19 cellular contexts compared by ENCODE assay signal in the genomic region with DNA sequence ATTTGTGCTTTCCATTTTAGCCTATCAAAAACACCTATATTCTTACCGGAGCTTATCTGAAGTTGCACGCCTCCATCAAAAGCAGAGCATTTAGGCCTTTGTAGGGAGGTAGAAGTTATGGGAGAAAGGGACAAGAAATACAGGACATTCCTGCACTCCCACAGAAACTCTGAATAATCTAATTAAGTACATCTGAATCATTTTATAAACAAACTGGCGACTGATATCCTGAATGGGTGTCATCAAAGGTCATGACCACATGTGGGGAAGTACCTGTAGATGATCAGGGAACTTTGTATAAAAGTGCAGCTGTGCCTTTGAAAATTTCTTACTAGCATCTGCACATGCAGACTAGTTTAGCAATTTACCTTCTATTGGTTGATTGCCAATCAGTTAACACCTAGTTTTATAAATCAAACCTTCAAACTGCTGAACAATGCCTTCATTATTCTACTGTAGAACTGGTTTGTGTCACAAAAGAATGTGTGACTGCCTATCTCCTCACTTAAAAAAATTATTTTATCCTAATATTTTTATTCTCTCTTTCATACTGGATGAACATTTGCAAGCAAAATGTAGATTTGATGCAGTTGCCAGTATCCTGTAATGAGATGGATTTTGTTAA. TPM values are rescaled to one million over a fixed set of nuclear protein-coding genes. Genes with fewer than 3 reads are reported as not detected.
DNase-seq lines count a peak whose midpoint lies in the region; ATAC-seq, FAIRE-seq and TF ChIP-seq lines count a peak whose summit lies in the region.
"Had no signal": no experiment of that assay in that cellular context is flagged by ENCODE, and none has a peak within 500 bp of the region (broad histone marks: within the 10 kb centered on the region; RNA-seq: fewer than 3 reads in every experiment).

No MANE protein-coding gene starts in this region.

- TF ChIP-seq RAD21 in HCT116 (IDR thresholded peaks at IDR 0.05; ENCODE audit: low read depth) = no peak

- H3K27me3 Mint-ChIP-seq in CD4-positive, alpha-beta memory T cell = peaks cover 0 to 4% of the 10 kb centered on the region in 2 donors

- TF ChIP-seq POLR2A in HCT116 (IDR thresholded peaks at IDR 0.05; ENCODE audit: borderline replicate concordance, extremely low read depth, insufficient read depth, insufficient read length) = no peak

- H3K4me1 Mint-ChIP-seq in CD4-positive, alpha-beta memory T cell = no peaks in the 10 kb centered on the region
- H3K4me1 Mint-ChIP-seq: central memory CD8-positive, alpha-beta T cell had no signal

- POLR2A ChIA-PET in HCT116 (lab: Charles Lee) = no interaction called here
- POLR2A ChIA-PET in CD4-positive, alpha-beta memory T cell (lab: Charles Lee; ENCODE audit: partially characterized antibody) = no interaction called here

- H3K4me1 ChIP-seq in HCT116 (ENCODE audit: control insufficient read depth in 1 of 2, insufficient read depth in 2 of 2, low read length in 2 of 2) (peaks cover 20 to 23% of the 10 kb centered on the region in 2 experiments), small intestine (ENCODE audit: control insufficient read depth in 2 of 2, insufficient read depth in 1 of 2, low read depth in 1 of 2, low read length in 1 of 2) (peaks cover 0 to 4% of the 10 kb centered on the region in 2 donors)
- no peaks in the 10 kb centered on the region for H3K4me1 ChIP-seq in CD4-positive, alpha-beta memory T cell (ENCODE audit: insufficient read depth, low read length)
- H3K4me1 ChIP-seq: BE2C, right lobe of liver had no signal

- H4K20me1 ChIP-seq in HCT116 (ENCODE audit: insufficient read depth) = no peaks in the 10 kb centered on the region

- peak; percentile 33 for FAIRE-seq in small intestine (lab: Jason Lieb, UNC)

- H3K27ac ChIP-seq in HCT116 (ENCODE audit: low read depth, low read length) (no peak overlapping the region), small intestine (ENCODE audit: low read depth in 1 of 2, low read length in 1 of 2) (no peak overlapping the region)
- H3K27ac ChIP-seq in CD4-positive, alpha-beta memory T cell (ENCODE audit: low read depth, low read length) = no peak overlapping the region
- H3K27ac ChIP-seq: right lobe of liver had no signal

- no peak overlapping the region for H3K4me3 ChIP-seq in HCT116 (replicated peaks in 1 of 2; ENCODE audit: low read depth in 1 of 2, low read length in 2 of 2)
- no peak overlapping the region for H3K4me3 ChIP-seq in small intestine (ENCODE audit: low read depth in 1 of 2, low read length in 2 of 2)
- H3K4me3 ChIP-seq in CD4-positive, alpha-beta memory T cell (ENCODE audit: low read length in 2 of 2) = no peak overlapping the region
- H3K4me3 ChIP-seq: right lobe of liver had no signal

- no peak overlapping the region for H3K27ac Mint-ChIP-seq in CD4-positive, alpha-beta memory T cell
- H3K27ac Mint-ChIP-seq: effector memory CD8-positive, alpha-beta T cell had no signal

- WGBS in small intestine, 3 donors = 13 to 47% (median 23%) methylated on average over 3 of the region's 3 CpGs

- RAD21 ChIA-PET in HCT116 (lab: Charles Lee; ENCODE audit: low non-redundant PET in 1 of 2, low total read pairs in 2 of 2, uncharacterized antibody in 2 of 2, unreplicated experiment in 2 of 2) = no interaction called here

- H3K9me3 ChIP-seq in HCT116 (ENCODE audit: control insufficient read depth in 1 of 2, insufficient read depth in 1 of 2, low read depth in 1 of 2, low read length in 2 of 2) = no peaks in the 10 kb centered on the region
- H3K9me3 ChIP-seq in small intestine (ENCODE audit: control insufficient read depth, low read depth) = no peaks in the 10 kb centered on the region
- H3K9me3 ChIP-seq in CD4-positive, alpha-beta memory T cell (ENCODE audit: control insufficient read depth in 1 of 2, low read length in 2 of 2) = no peaks in the 10 kb centered on the region
- H3K9me3 ChIP-seq: BE2C, right lobe of liver had no signal

- peaks cover 0 to 2% (median 0%) of the 10 kb centered on the region in 8 donors for H3K9me3 Mint-ChIP-seq in CD4-positive, alpha-beta memory T cell
- H3K9me3 Mint-ChIP-seq: central memory CD8-positive, alpha-beta T cell; effector memory CD8-positive, alpha-beta T cell had no signal

- peak; percentile 73 for DNase-seq in HCT116 (ENCODE audit: low read depth, low spot score)
- peak; percentile 7 for DNase-seq in RPMI7951 (ENCODE audit: low read depth)
- peak; percentile 53 for DNase-seq in small intestine
- DNase-seq in CD4-positive, alpha-beta memory T cell = no peak
- no peak for DNase-seq in DMS 273 treated with DMSO at 0.1 percent for 48 hours (lab: John Stamatoyannopoulos, UW)
- DNase-seq: activated CD4-positive, CD25-positive, alpha-beta regulatory T cell; BE2C; effector memory CD8-positive, alpha-beta T cell; Kasumi-1; NCI-H146; NCI-H345; right lobe of liver; SHP77 treated with DMSO at 0.1 percent for 48 hours; substantia nigra had no signal

- H3K36me3 Mint-ChIP-seq in CD4-positive, alpha-beta memory T cell = no peaks in the 10 kb centered on the region

- H3K4me2 ChIP-seq in HCT116 (ENCODE audit: low read length) = peak overlapping the region; percentile 39

- H3K36me3 ChIP-seq in HCT116 (ENCODE audit: control insufficient read depth in 1 of 2, insufficient read depth in 2 of 2, low read length in 2 of 2) (no peaks in the 10 kb centered on the region), small intestine (ENCODE audit: control insufficient read depth in 2 of 2, insufficient read depth in 2 of 2, low read length in 2 of 2) (no peaks in the 10 kb centered on the region)
- H3K36me3 ChIP-seq in CD4-positive, alpha-beta memory T cell (ENCODE audit: insufficient read depth, low read length) = no peaks in the 10 kb centered on the region
- H3K36me3 ChIP-seq: BE2C, right lobe of liver had no signal

- BruUV-seq in HCT116 (replicated peaks; lab: Mats Ljungman, UMichigan) = no TSS peak

- H2AFZ ChIP-seq in HCT116 (ENCODE audit: low read depth, low read length, poor library complexity, severe bottlenecking) = peak overlapping the region; percentile 3

- no peak for TF ChIP-seq CTCF in HCT116 (IDR thresholded peaks at IDR 0.05 in 2 of 3, conservative IDR thresholded peaks at IDR 0.05 in 1 of 3; ENCODE audit: borderline replicate concordance in 1 of 3, insufficient read depth in 1 of 3, low read depth in 2 of 3, low read length in 2 of 3)

- intact Hi-C loops in HCT116 (cut with micrococcal nuclease) = no loop called here
- intact Hi-C loops in CD4-positive, alpha-beta memory T cell (cut with micrococcal nuclease) = no loop called here

- no peaks in the 10 kb centered on the region for H3K9me2 ChIP-seq in HCT116 (ENCODE audit: insufficient read depth)

- H3K4me3 Mint-ChIP-seq in CD4-positive, alpha-beta memory T cell = no peak overlapping the region
- H3K4me3 Mint-ChIP-seq: central memory CD8-positive, alpha-beta T cell; effector memory CD8-positive, alpha-beta T cell had no signal

- no peaks in the 10 kb centered on the region for H3K79me2 ChIP-seq in HCT116 (ENCODE audit: insufficient read depth, low read length)

- CTCF ChIA-PET in HCT116 (lab: Charles Lee) = no interaction called here
- CTCF ChIA-PET in CD4-positive, alpha-beta memory T cell (lab: Charles Lee; ENCODE audit: partially characterized antibody) = no interaction called here

- no peaks in the 10 kb centered on the region for H3K27me3 ChIP-seq in HCT116 (ENCODE audit: insufficient read depth, low read length)
- H3K27me3 ChIP-seq in small intestine (ENCODE audit: control insufficient read depth in 2 of 2, insufficient read depth in 2 of 2, low read length in 2 of 2) = no peaks in the 10 kb centered on the region
- H3K27me3 ChIP-seq in CD4-positive, alpha-beta memory T cell (ENCODE audit: insufficient read depth, low read length) = no peaks in the 10 kb centered on the region
- H3K27me3 ChIP-seq: BE2C, right lobe of liver had no signal

- peak; percentile 87 for ATAC-seq in HCT116
- peak; percentile 86 for ATAC-seq in esophagus mucosa
- ATAC-seq in HG03565 (IDR thresholded peaks at IDR 0.05; ENCODE audit: unreplicated experiment) = no peak
- ATAC-seq: effector memory CD8-positive, alpha-beta T cell had no signal

- no peak overlapping the region for H3K9ac ChIP-seq in HCT116 (ENCODE audit: low read length)

TF ChIP-seq in HCT116, 20 proteins besides CTCF, POLR2A, EP300 and RAD21 (continues in another document):
- TF ChIP-seq YY1 (IDR thresholded peaks at IDR 0.05; ENCODE audit: extremely low read depth, insufficient replicate concordance, low read depth, low read length) (no peak), TCF7L2 (IDR thresholded peaks at IDR 0.05; ENCODE audit: borderline replicate concordance, extremely low read depth, insufficient read depth, insufficient read length) (no peak), FOSL1 (IDR thresholded peaks at IDR 0.05; ENCODE audit: low read depth) (peak; percentile 85), CBX3 (IDR thresholded peaks at IDR 0.05; ENCODE audit: low read depth) (peak; percentile 52), SRF (IDR thresholded peaks at IDR 0.05; ENCODE audit: low read depth) (0 out of 2 replicates have a peak, but pooled peaks have one; percentile 32), EGR1 (IDR thresholded peaks at IDR 0.05; ENCODE audit: low read depth) (peak; percentile 42; the same call in 1 of the 2 replicates), EZH2 (IDR thresholded peaks at IDR 0.05) (no peak), POLR2AphosphoS5 (IDR thresholded peaks at IDR 0.05; ENCODE audit: low read depth, low read length) (0 out of 2 replicates have a peak, but pooled peaks have one; percentile 18)
- TF ChIP-seq, protein P1, sequence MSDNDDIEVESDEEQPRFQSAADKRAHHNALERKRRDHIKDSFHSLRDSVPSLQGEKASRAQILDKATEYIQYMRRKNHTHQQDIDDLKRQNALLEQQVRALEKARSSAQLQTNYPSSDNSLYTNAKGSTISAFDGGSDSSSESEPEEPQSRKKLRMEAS (IDR thresholded peaks at IDR 0.05) = peak; percentile 41
- TF ChIP-seq, protein P2, sequence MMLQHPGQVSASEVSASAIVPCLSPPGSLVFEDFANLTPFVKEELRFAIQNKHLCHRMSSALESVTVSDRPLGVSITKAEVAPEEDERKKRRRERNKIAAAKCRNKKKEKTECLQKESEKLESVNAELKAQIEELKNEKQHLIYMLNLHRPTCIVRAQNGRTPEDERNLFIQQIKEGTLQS (IDR thresholded peaks at IDR 0.05) = no peak

RNA-seq across cellular contexts. Expression of gene STEAP4, which starts 17.1 kb away (rescaled TPM):
- total RNA-seq in HCT116 (2021; ENCODE audit: unreplicated experiment) (0.15 TPM), esophagus mucosa (23.6 TPM)
- 0.01 and 0.04 TPM in 2 replicates for polyA plus RNA-seq in HCT116 (2012)
- total RNA-seq in RPMI7951 (2014; rRNA removed; shearing (Covaris generic)) = not detected in 2 replicates
- polyA plus RNA-seq in small intestine = 1 to 10 TPM in 1 of 3 donors, under 1 TPM in 2; 0.22 to 5.7 (median 0.54) TPM
- not detected for total RNA-seq in CD4-positive, alpha-beta memory T cell
- not detected for polyA plus RNA-seq in CD4-positive, alpha-beta memory T cell
- total RNA-seq: activated CD8-positive, alpha-beta memory T cell treated with anti-CD3 and anti-CD28 coated beads for 36 hours; T-helper 2 cell treated with Interferon-gamma antibody and Interleukin-4, amounts not matched to agents 100 ng/mL and 5 ng/mL, for 36 hours had no signal

Comparison
In these comparisons a context has a peak if more than half of its experiments do, and no peak if none do; other contexts are left out.
1. DNase-seq: peak in HCT116 (single experiment), RPMI7951 (single experiment) and small intestine (single experiment); none in CD4-positive, alpha-beta memory T cell (0 of 5) and DMS 273 treated with DMSO at 0.1 percent for 48 hours (single experiment).
2. RNA of gene STEAP4, which starts 17.1 kb away (total RNA-seq): 23.6 TPM in esophagus mucosa (single experiment); 0.15 TPM in HCT116 (single experiment), not detected in RPMI7951 and not detected in CD4-positive, alpha-beta memory T cell; every median in the first group is over 10 times any median in the second.